In the genomic region with DNA sequence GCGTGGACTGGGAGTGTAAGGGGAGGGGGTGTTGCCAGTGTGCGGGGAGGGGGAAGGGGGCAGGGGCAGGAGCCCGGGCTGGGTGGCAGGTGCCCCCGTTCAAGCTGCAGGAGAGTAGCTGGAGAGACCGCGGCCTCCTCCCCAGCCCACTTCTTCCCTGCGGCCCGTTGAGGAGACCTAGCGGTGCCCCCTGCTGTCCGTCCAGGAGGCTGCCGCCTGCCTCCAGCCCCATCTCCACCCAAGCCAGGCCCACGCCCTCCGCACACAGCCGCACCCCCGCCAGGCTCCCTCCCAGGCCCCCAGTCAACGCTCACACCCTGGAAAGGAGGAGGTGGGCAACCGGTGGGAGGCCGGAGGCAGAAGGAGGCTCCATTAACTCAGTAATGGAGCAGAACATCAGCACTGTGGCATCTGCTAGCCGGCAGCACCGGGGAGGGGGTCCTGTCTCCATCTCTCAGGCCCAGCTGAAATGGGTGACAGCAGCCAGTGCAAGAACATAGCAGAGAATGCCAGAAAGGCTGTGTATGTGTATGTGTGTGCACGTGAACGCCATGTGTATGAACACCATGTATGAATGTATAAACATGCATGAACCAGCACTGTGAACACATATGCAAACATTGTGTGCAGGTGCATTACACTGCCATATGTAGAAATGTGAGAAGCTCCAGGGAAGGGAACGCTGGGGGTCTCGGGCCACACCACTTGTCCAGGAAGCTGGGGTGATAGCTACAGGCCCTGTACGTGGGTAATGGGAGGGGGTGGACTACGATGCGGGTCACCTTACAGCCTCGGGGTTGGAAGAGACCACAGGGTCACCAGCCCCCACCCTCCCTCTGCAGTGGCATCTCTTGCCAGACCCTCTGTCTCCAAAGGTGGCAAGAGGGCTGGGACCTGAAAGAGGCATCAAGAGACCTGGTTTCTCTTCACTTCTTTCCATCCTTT, we compare ENCODE assay signal across 9 cellular contexts.
DNase-seq lines count a peak whose midpoint lies in the region; ATAC-seq and TF ChIP-seq lines count a peak whose summit lies in the region.
"Had no signal": no experiment of that assay in that cellular context is flagged by ENCODE, and none has a peak within 500 bp of the region (broad histone marks: within the 10 kb centered on the region; RNA-seq: fewer than 3 reads in every experiment).

No MANE protein-coding gene starts in this region.

- peaks cover 17 to 44% (median 34%) of the 10 kb centered on the region in 4 donors for H3K4me1 Mint-ChIP-seq in naive thymus-derived CD8-positive, alpha-beta T cell

- peaks cover 10 to 31% (median 13%) of the 10 kb centered on the region in 5 donors for H3K27me3 Mint-ChIP-seq in naive thymus-derived CD8-positive, alpha-beta T cell

- no peak overlapping the region for H3K4me3 Mint-ChIP-seq in naive thymus-derived CD8-positive, alpha-beta T cell
- H3K4me3 Mint-ChIP-seq: dendritic cell treated with granulocyte-macrophage colony-stimulating factor and Interleukin-4, amounts not matched to agents 40 ng/mL and 50 ng/mL, for 4 days had no signal

- POLR2A ChIA-PET in naive thymus-derived CD8-positive, alpha-beta T cell (lab: Charles Lee) = interaction anchor here (0.6 kb wide), 1 partner anchor 284 kb away, joined by 6 read pairs; a partner anchor contains a TSS

- H3K9me3 Mint-ChIP-seq in naive thymus-derived CD8-positive, alpha-beta T cell = no peaks in the 10 kb centered on the region
- H3K9me3 Mint-ChIP-seq: dendritic cell treated with granulocyte-macrophage colony-stimulating factor and Interleukin-4, amounts not matched to agents 40 ng/mL and 50 ng/mL, for 4 days had no signal

- TF ChIP-seq POLR2A in erythroblast (IDR thresholded peaks at IDR 0.05; ENCODE audit: low read length) = no peak

- ATAC-seq in HG02763 (IDR thresholded peaks at IDR 0.05; ENCODE audit: unreplicated experiment) (peak; percentile 56), thoracic aorta (ENCODE audit: insufficient number of reproducible peaks, low FRiP score, low read depth) (peak; percentile 40), GM18861 (IDR thresholded peaks at IDR 0.05; ENCODE audit: unreplicated experiment) (no peak)
- peak; percentile 48 to 62 for ATAC-seq in naive thymus-derived CD8-positive, alpha-beta T cell

- H3K36me3 ChIP-seq in thoracic aorta = no peaks in the 10 kb centered on the region

- peak; percentile 22 for DNase-seq in GF-D8 (lab: John Stamatoyannopoulos, UW)
- peak; percentile 69 to 79 for DNase-seq in NOMO-1 (lab: John Stamatoyannopoulos, UW; ENCODE audit: unreplicated experiment in 2 of 2)
- DNase-seq in activated CD8-positive, alpha-beta memory T cell treated with anti-CD3 and anti-CD28 coated beads, Interleukin-2, amount 50 U/mL, for 4 hours = peak; percentile 50
- DNase-seq in erythroblast (lab: John Stamatoyannopoulos, UW) = peak; percentile 77 to 81
- DNase-seq in naive thymus-derived CD8-positive, alpha-beta T cell = peak; percentile 26 to 73 (median 46)
- DNase-seq in thoracic aorta (ENCODE audit: low spot score) = peak; percentile 31

- H3K36me3 Mint-ChIP-seq in naive thymus-derived CD8-positive, alpha-beta T cell = no peaks in the 10 kb centered on the region

- peaks cover 7 to 31% of the 10 kb centered on the region in 2 donors for H3K4me1 ChIP-seq in thoracic aorta (ENCODE audit: control insufficient read depth in 1 of 2, low read depth in 2 of 2)

- H3K9me3 ChIP-seq in thoracic aorta = no peaks in the 10 kb centered on the region

- peak; percentile 79 for TF ChIP-seq CTCF in thoracic aorta (IDR thresholded peaks at IDR 0.05)

- no peak overlapping the region for H3K27ac ChIP-seq in thoracic aorta

- no peak overlapping the region for H3K27ac Mint-ChIP-seq in naive thymus-derived CD8-positive, alpha-beta T cell
- H3K27ac Mint-ChIP-seq: dendritic cell treated with granulocyte-macrophage colony-stimulating factor and Interleukin-4, amounts not matched to agents 40 ng/mL and 50 ng/mL, for 4 days had no signal

- no peak overlapping the region for H3K4me3 ChIP-seq in thoracic aorta

- H3K27me3 ChIP-seq in thoracic aorta (replicated peaks; ENCODE audit: insufficient read depth) = no peaks in the 10 kb centered on the region

Comparison
In these comparisons a context has a peak if more than half of its experiments do, and no peak if none do; other contexts are left out.
1. DNase-seq: peak in every context shown above with its lines; median percentile 79 in erythroblast; 74 in NOMO-1; 50 in activated CD8-positive, alpha-beta memory T cell treated with anti-CD3 and anti-CD28 coated beads, Interleukin-2, amount 50 U/mL, for 4 hours; 46 in naive thymus-derived CD8-positive, alpha-beta T cell; 31 in thoracic aorta; 22 in GF-D8.